Comparison of ENCODE assay signal across 1 cellular context in genomic region chr2:73977466-73977865, GRCh38.
TF ChIP-seq lines count a peak whose summit lies in the region.

No MANE protein-coding gene starts in this region.

TF ChIP-seq in GM12878, 131 proteins besides CTCF, POLR2A, EP300 and RAD21:
- TF ChIP-seq BMI1 (IDR thresholded peaks at IDR 0.05; ENCODE audit: borderline replicate concordance) = peak; percentile 66; the same call in 1 of the 2 replicates
- TF ChIP-seq SIX5 (IDR thresholded peaks at IDR 0.05; ENCODE audit: low read depth, low read length, severe bottlenecking) = no peak
TF ChIP-seq in GM12878: peak in this region for 1.
